5 cellular contexts compared by ENCODE assay signal in genomic region chr11:60909647-60910280, GRCh38. TPM values are rescaled to one million over a fixed set of nuclear protein-coding genes. Genes with fewer than 3 reads are reported as not detected.
"Had no signal": no experiment of that assay in that cellular context is flagged by ENCODE, and none has a peak within 500 bp of the region (broad histone marks: within the 10 kb centered on the region; RNA-seq: fewer than 3 reads in every experiment).

No MANE protein-coding gene starts in this region.

RNA-seq across cellular contexts. Expression of gene SLC15A3, which starts 42.2 kb away (rescaled TPM):
- total RNA-seq: MCF 10A had no signal

RNA-seq across cellular contexts. Expression of gene ZP1, which starts 42.4 kb away (rescaled TPM):
- total RNA-seq: activated naive CD4-positive, alpha-beta T cell treated with anti-CD3 and anti-CD28 coated beads, Interleukin-2, amount 50 U/mL, for 72 hours; cardiac septum; MCF 10A; PC-9; SK-MEL-5 had no signal
